Comparison of ENCODE assay signal across 10 cellular contexts in the genomic region with DNA sequence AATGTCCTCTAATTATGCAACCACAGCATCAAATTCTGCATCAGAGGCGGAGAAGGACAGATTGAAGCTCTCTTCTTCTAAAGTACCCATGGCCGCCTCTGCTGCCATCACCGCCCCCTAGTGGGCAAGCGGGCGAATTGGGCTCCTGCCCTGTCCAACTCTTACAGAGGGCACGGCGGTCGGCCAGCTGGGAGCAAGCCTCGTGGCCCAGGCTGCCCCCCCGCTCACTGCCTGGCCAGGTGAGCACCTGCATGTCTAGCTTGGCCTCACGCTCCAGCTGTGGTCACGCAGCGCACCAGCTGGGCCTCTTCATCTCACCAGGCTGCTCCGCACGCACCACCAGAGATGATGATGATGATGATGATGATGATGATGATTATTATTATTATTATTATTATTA.
DNase-seq lines count a peak whose midpoint lies in the region; ATAC-seq and TF ChIP-seq lines count a peak whose summit lies in the region.
"Had no signal": no experiment of that assay in that cellular context is flagged by ENCODE, and none has a peak within 500 bp of the region (broad histone marks: within the 10 kb centered on the region; RNA-seq: fewer than 3 reads in every experiment).

No MANE protein-coding gene starts in this region.

- H3K27me3 ChIP-seq in A673 (replicated peaks; ENCODE audit: insufficient read depth, low read depth, low read length, poor library complexity) (no peaks in the 10 kb centered on the region), right atrium auricular region (no peaks in the 10 kb centered on the region)

- H3K4me1 ChIP-seq in A673 (ENCODE audit: insufficient read depth, low read length, poor library complexity, severe bottlenecking) (no peaks in the 10 kb centered on the region), right atrium auricular region (no peaks in the 10 kb centered on the region)

- H3K4me1 Mint-ChIP-seq in chondrocyte (ENCODE audit: low read depth) = no peaks in the 10 kb centered on the region

- BruUV-seq in A673 (replicated peaks; lab: Mats Ljungman, UMichigan) = no TSS peak

- H3K36me3 ChIP-seq in A673 (ENCODE audit: insufficient read depth, low read length, poor library complexity, severe bottlenecking) (no peaks in the 10 kb centered on the region), right atrium auricular region (no peaks in the 10 kb centered on the region)

- H3K36me3 Mint-ChIP-seq in chondrocyte (ENCODE audit: low read depth) = no peaks in the 10 kb centered on the region

- CTCF ChIA-PET in A673 (lab: Charles Lee) = interaction anchor here (0.7 kb wide), 1 partner anchor 576 kb away, joined by 3 read pairs; no protein-coding TSS in a partner anchor

- H3K4me3 Mint-ChIP-seq in chondrocyte (ENCODE audit: unreplicated experiment) = no peak overlapping the region

- no peak overlapping the region for H3K27ac Mint-ChIP-seq in chondrocyte (ENCODE audit: unreplicated experiment)

- ATAC-seq in HG03159 (IDR thresholded peaks at IDR 0.05; ENCODE audit: unreplicated experiment) = no peak

- H3K27ac ChIP-seq in A673 (ENCODE audit: low read depth, low read length, poor library complexity, severe bottlenecking) = no peak overlapping the region
- no peak overlapping the region for H3K27ac ChIP-seq in right atrium auricular region

- POLR2A ChIA-PET in A673 (lab: Charles Lee; ENCODE audit: low non-redundant PET) = no interaction called here

- H3K9me3 ChIP-seq in A673 (ENCODE audit: low read depth, low read length, poor library complexity, severe bottlenecking) = no peaks in the 10 kb centered on the region
- H3K9me3 ChIP-seq in right atrium auricular region = no peaks in the 10 kb centered on the region

- DNase-seq in A673 (ENCODE audit: low spot score) (peak; percentile 57), ELF-1 (ENCODE audit: low read depth, low spot score) (peak; percentile 61), chondrocyte (ENCODE audit: low spot score) (peak; percentile 69), NCI-H1694 treated with DMSO at 0.1 percent for 48 hours (lab: John Stamatoyannopoulos, UW) (no peak), right atrium auricular region (ENCODE audit: low spot score) (no peak), amygdala (lab: John Stamatoyannopoulos, UW) (no peak)
- DNase-seq: NCI-H226; stimulated activated naive CD4-positive, alpha-beta T cell treated with Interleukin-2 at 50 U/mL for 16 hours had no signal

- peak; percentile 76 for TF ChIP-seq CTCF in A673 (conservative IDR thresholded peaks at IDR 0.05; ENCODE audit: low read depth, low read length)
- peak; percentile 77 for TF ChIP-seq CTCF in LNCAP (IDR thresholded peaks at IDR 0.05)
- TF ChIP-seq CTCF in chondrocyte (IDR thresholded peaks at IDR 0.05) = no peak
- TF ChIP-seq CTCF in right atrium auricular region (IDR thresholded peaks at IDR 0.05) = no peak

- H3K27me3 Mint-ChIP-seq in chondrocyte (ENCODE audit: low read depth) = no peaks in the 10 kb centered on the region

- intact Hi-C loops in A673 (cut with micrococcal nuclease; ENCODE audit: unreplicated experiment) = no loop called here

- H3K4me3 ChIP-seq in A673 (ENCODE audit: low read depth, low read length, poor library complexity, severe bottlenecking) (no peak overlapping the region), right atrium auricular region (no peak overlapping the region)

- H3K9me3 Mint-ChIP-seq in chondrocyte (ENCODE audit: low read depth) = peaks cover 12% of the 10 kb centered on the region

Comparison
In these comparisons a context has a peak if more than half of its experiments do, and no peak if none do; other contexts are left out.
1. DNase-seq: peak in A673 (single experiment), ELF-1 (single experiment) and chondrocyte (single experiment); none in NCI-H1694 treated with DMSO at 0.1 percent for 48 hours (single experiment), right atrium auricular region (single experiment) and amygdala (0 of 56).
2. CTCF ChIP-seq: peak in A673 (single experiment) and LNCAP (single experiment); none in chondrocyte (single experiment) and right atrium auricular region (0 of 2).